ENCODE assay signal across 7 cellular contexts in genomic region chr3:189754356-189754755, GRCh38.
"Had no signal": no experiment of that assay in that cellular context is flagged by ENCODE, and none has a peak within 500 bp of the region (broad histone marks: within the 10 kb centered on the region; RNA-seq: fewer than 3 reads in every experiment).

No MANE protein-coding gene starts in this region.

- H3K36me3 Mint-ChIP-seq: IgD-negative memory B cell had no signal

- FAIRE-seq: H1, HepG2 had no signal

- H3K4me1 Mint-ChIP-seq: GM23338, H9 had no signal

- H3K27ac Mint-ChIP-seq: GM23338, H9, IgD-negative memory B cell had no signal

- ATAC-seq: GM23338, HepG2 had no signal

- H3K4me3 ChIP-seq: GM23338 had no signal

- H3K27me3 Mint-ChIP-seq: IgD-negative memory B cell had no signal

- DNase-seq: H9, HCEC 1CT, KBM-7 had no signal

- H3K4me3 Mint-ChIP-seq: GM23338, H9, IgD-negative memory B cell had no signal
